27 cellular contexts compared by ENCODE assay signal in the genomic region with DNA sequence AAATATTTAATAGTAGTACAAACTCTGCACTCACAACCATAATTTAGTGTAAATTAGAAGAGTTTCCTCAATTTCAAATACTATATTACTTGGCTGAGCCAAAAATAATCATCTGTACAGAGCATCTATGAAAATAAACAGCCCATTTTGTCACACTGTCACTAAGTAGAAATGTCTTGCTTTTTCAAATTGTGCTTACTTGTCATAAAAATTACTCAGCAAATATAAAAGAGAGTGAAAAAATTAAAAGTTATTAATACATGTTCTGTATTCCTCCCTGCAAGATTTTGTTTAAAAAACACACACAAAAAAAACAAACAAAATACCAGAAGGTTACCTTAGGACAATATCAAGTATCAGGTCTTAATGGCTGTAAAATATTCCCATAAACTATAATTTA.
"Had no signal": no experiment of that assay in that cellular context is flagged by ENCODE, and none has a peak within 500 bp of the region (broad histone marks: within the 10 kb centered on the region; RNA-seq: fewer than 3 reads in every experiment).

No MANE protein-coding gene starts in this region.

- FAIRE-seq: urothelium cell line had no signal

- H3K27ac ChIP-seq: stomach, suprapubic skin, testis, thoracic aorta, thyroid gland, tibial artery, tibial nerve, transverse colon, upper lobe of left lung, upper lobe of right lung, uterus, vagina had no signal

- H3K4me1 ChIP-seq: stomach, suprapubic skin, testis, thyroid gland, tibial artery, tibial nerve, transverse colon, upper lobe of left lung, upper lobe of right lung, uterus, vagina had no signal

- H3K27me3 ChIP-seq: stomach, suprapubic skin, testis, thyroid gland, tibial artery, tibial nerve, transverse colon, upper lobe of left lung, upper lobe of right lung, vagina had no signal

- ATAC-seq: stimulated activated effector memory CD8-positive, alpha-beta T cell treated with anti-CD3 and anti-CD28 coated beads, Interleukin-12 subunit alpha, Interleukin-12 subunit beta, amount 100 ng/mL, for 72 hours; stimulated activated memory B cell treated with anti-CD40 and anti-IgM and Interleukin-4, amounts not matched to agents 10 μg/mL and 1 μg/mL and 100 μg/mL, for 72 hours; stimulated activated naive B cell treated with anti-CD40 and anti-IgM and Interleukin-4, amounts not matched to agents 10 μg/mL and 1 μg/mL and 100 μg/mL, for 72 hours; stimulated activated naive CD8-positive, alpha-beta T cell treated with anti-CD3 and anti-CD28 coated beads, Interleukin-15, amount 100 ng/mL, for 72 hours; stimulated activated naive CD8-positive, alpha-beta T cell treated with anti-CD3 and anti-CD28 coated beads, Interleukin-15, Interleukin-2, amounts not matched to agents 100 U/mL and 50 U/mL, for 24 hours; upper lobe of right lung had no signal

- H3K9me3 ChIP-seq: suprapubic skin, testis, thoracic aorta, thyroid gland, tibial artery, transverse colon, upper lobe of right lung, uterus, vagina had no signal

- H3K4me3 ChIP-seq: stomach, suprapubic skin, testis, thoracic aorta, thyroid gland, tibial artery, tibial nerve, transverse colon, upper lobe of left lung, upper lobe of right lung, uterus, vagina had no signal

- H3K36me3 ChIP-seq: stomach, suprapubic skin, thoracic aorta, thyroid gland, tibial artery, tibial nerve, transverse colon, upper lobe of left lung, upper lobe of right lung, uterus, vagina had no signal

- DNase-seq: stimulated activated CD4-positive, alpha-beta T cell treated with anti-CD3 and anti-CD28 coated beads, Interleukin-2, amount 100 ng/mL, for 48 hours; stimulated activated CD4-positive, alpha-beta T cell treated with anti-CD3 and anti-CD28 coated beads, Interleukin-4, amount 100 ng/mL, for 1 hour; stimulated activated CD4-positive, alpha-beta T cell treated with anti-CD3 and anti-CD28 coated beads, Interleukin-4, amount 100 ng/mL, for 24 hours; stimulated activated CD4-positive, alpha-beta T cell treated with anti-CD3 and anti-CD28 coated beads, Interleukin-4, amount 100 ng/mL, for 4 hours; stimulated activated CD8-positive, alpha-beta memory T cell treated with anti-CD3 and anti-CD28 coated beads, Interleukin-4, amount 100 ng/mL, for 48 hours; stimulated activated naive B cell treated with anti-CD40 and anti-IgM and Interleukin-4, amounts not matched to agents 10 μg/mL and 1 μg/mL and 100 μg/mL, for 72 hours; stimulated activated naive CD4-positive, alpha-beta T cell; stimulated activated naive CD4-positive, alpha-beta T cell treated with Interleukin-2 at 50 U/mL for 16 hours; stimulated activated naive CD8-positive, alpha-beta T cell treated with anti-CD3 and anti-CD28 coated beads, Interleukin-15, amount 100 ng/mL, for 72 hours; stimulated activated naive CD8-positive, alpha-beta T cell treated with anti-CD3 and anti-CD28 coated beads, Interleukin-15, Interleukin-2, amounts not matched to agents 100 U/mL and 50 U/mL, for 24 hours; stomach; substantia nigra; testis; thyroid gland; tibial artery; transverse colon; trophoblast cell; upper lobe of left lung; upper lobe of right lung; uterus had no signal
